ENCODE assay signal across 17 cellular contexts in the genomic region with DNA sequence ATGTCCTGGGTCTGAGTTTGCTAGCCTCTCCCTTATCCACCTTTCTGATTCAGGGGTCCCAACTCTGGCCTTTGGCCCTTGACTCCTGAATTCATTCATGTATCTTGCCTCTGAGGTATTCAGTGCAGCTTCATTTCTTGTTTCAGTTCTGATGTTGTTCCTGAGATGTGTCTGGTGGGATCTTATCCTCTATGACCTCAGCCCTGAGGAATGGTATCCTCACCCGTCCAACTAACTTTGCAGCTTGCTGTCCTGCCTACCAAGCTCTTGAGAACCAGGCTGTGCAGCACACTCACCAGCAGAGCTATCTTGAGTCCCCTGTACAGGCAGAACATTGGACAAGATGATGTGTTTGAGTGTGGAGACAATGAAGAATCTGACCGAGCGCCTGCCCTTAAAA. TPM values are rescaled to one million over a fixed set of nuclear protein-coding genes. Genes with fewer than 3 reads are reported as not detected.
DNase-seq lines count a peak whose midpoint lies in the region; ATAC-seq and TF ChIP-seq lines count a peak whose summit lies in the region.
"Had no signal": no experiment of that assay in that cellular context is flagged by ENCODE, and none has a peak within 500 bp of the region (broad histone marks: within the 10 kb centered on the region; RNA-seq: fewer than 3 reads in every experiment).

No MANE protein-coding gene starts in this region.

- H4K20me1 ChIP-seq in IMR-90 (ENCODE audit: insufficient read depth, low read length), result peaks cover 11% of the 10 kb centered on the region
- no peaks in the 10 kb centered on the region for H4K20me1 ChIP-seq in fibroblast of lung (ENCODE audit: control insufficient read depth, extremely low read depth, insufficient read depth, low read length)

- dilution Hi-C loops in IMR-90 (cut with HindIII; ENCODE audit: low sequenced_read_pairs, unreplicated experiment), result no loop called here

- TF ChIP-seq CTCF in AG10803 (conservative IDR thresholded peaks at IDR 0.05; ENCODE audit: low read length), result no peak
- TF ChIP-seq CTCF in IMR-90 (conservative IDR thresholded peaks at IDR 0.05; ENCODE audit: low read depth, low read length), result no peak
- TF ChIP-seq CTCF in fibroblast of lung (conservative IDR thresholded peaks at IDR 0.05 in 1 of 2, IDR thresholded peaks at IDR 0.05 in 1 of 2; ENCODE audit: low read depth in 1 of 2, low read length in 2 of 2), result no peak

- H2BK5ac ChIP-seq in IMR-90 (ENCODE audit: low read depth, low read length, poor library complexity, severe bottlenecking), result peak overlapping the region; percentile 50

- H3K9me3 ChIP-seq in IMR-90 (ENCODE audit: control insufficient read depth, insufficient read depth, low read length) (no peaks in the 10 kb centered on the region), fibroblast of lung (ENCODE audit: control insufficient read depth, insufficient read depth, low read depth, low read length) (no peaks in the 10 kb centered on the region)

- H3K4ac ChIP-seq in IMR-90 (ENCODE audit: low read depth, low read length), result peak overlapping the region; percentile 52

- H3K27me3 ChIP-seq in IMR-90 (ENCODE audit: control insufficient read depth, insufficient read depth, low read length) (no peaks in the 10 kb centered on the region), fibroblast of lung (ENCODE audit: control insufficient read depth, insufficient read depth, low read length) (no peaks in the 10 kb centered on the region)

- H2BK15ac ChIP-seq in IMR-90 (ENCODE audit: low read depth, low read length), result no peak overlapping the region

- peaks cover 5% of the 10 kb centered on the region for H3K4me1 ChIP-seq in IMR-90 (ENCODE audit: control insufficient read depth, insufficient read depth, low read length)
- H3K4me1 ChIP-seq in fibroblast of lung (ENCODE audit: control insufficient read depth, extremely low read depth, insufficient read depth, low read length), result peaks cover 3% of the 10 kb centered on the region

- no TSS peak for BruUV-seq in IMR-90 (replicated peaks; lab: Mats Ljungman, UMichigan)

- peak overlapping the region in 1 of 2 experiments; percentile 44; a peak in 1 of 4 replicates for H4K8ac ChIP-seq in IMR-90 (ENCODE audit: low read depth in 2 of 2, low read length in 2 of 2)

- H3K36me3 ChIP-seq in IMR-90 (ENCODE audit: control insufficient read depth, insufficient read depth, low read length), result peaks cover 19% of the 10 kb centered on the region
- H3K36me3 ChIP-seq in fibroblast of lung (ENCODE audit: control insufficient read depth, insufficient read depth, low read length), result no peaks in the 10 kb centered on the region

- no peak overlapping the region; the same call in 1 of the 2 replicates for H3K56ac ChIP-seq in IMR-90 (ENCODE audit: extremely low read depth, insufficient read depth, low read length)

- 0 out of 2 replicates have a peak overlapping the region, but pooled peaks have one; percentile 18 for H3K14ac ChIP-seq in IMR-90 (replicated peaks; ENCODE audit: low read depth, low read length)

- no peak overlapping the region for H4K5ac ChIP-seq in IMR-90 (ENCODE audit: low read depth, low read length)

- ATAC-seq in IMR-90 (ENCODE audit: low read depth) (peak; percentile 96), HG02970 (IDR thresholded peaks at IDR 0.05; ENCODE audit: low FRiP score, unreplicated experiment) (no peak)
- ATAC-seq: activated CD4-positive, CD25-positive, alpha-beta regulatory T cell treated with anti-CD3 and anti-CD28 coated beads, Interleukin-2, amount 50 U/mL, for 24 hours; natural killer cell treated with Interleukin-12 subunit alpha and Interleukin-12 subunit beta and Interleukin-15 and Interleukin-18, amount 100 ng/mL, for 72 hours; stimulated activated naive CD8-positive, alpha-beta T cell treated with anti-CD3 and anti-CD28 coated beads, Interleukin-15, amount 100 ng/mL, for 72 hours had no signal

- H2AFZ ChIP-seq in IMR-90 (replicated peaks; ENCODE audit: low read length, poor library complexity) (peak overlapping the region; percentile 34), fibroblast of lung (ENCODE audit: low read length) (no peak overlapping the region)

- H3K27ac ChIP-seq in IMR-90 (ENCODE audit: insufficient read depth, low read length) (no peak overlapping the region; the same call in 1 of the 2 replicates), fibroblast of lung (ENCODE audit: insufficient read depth, low read length) (no peak overlapping the region)

- WGBS in IMR-90 (ENCODE audit: extremely low coverage in 2 of 2, insufficient read length in 1 of 2), 2 experiments, result no CpG with 5 or more reads among the region's 3 CpGs

- no peak for TF ChIP-seq POLR2A in IMR-90 (IDR thresholded peaks at IDR 0.05; ENCODE audit: low read depth, low read length)

- H3K18ac ChIP-seq in IMR-90 (ENCODE audit: low read depth, low read length), result no peak overlapping the region; the same call in 1 of the 2 replicates

- no peak for TF ChIP-seq RAD21 in IMR-90 (IDR thresholded peaks at IDR 0.05; ENCODE audit: low read length)

- H3K9me1 ChIP-seq in IMR-90 (ENCODE audit: insufficient read depth, low read length), result peaks cover 20% of the 10 kb centered on the region

- POLR2A ChIA-PET in IMR-90 (lab: Charles Lee; ENCODE audit: unreplicated experiment), result no interaction called here

- in situ Hi-C loops in IMR-90 (cut with MboI; ENCODE audit: low sequenced_read_pairs), result loop anchor here (5.0 kb wide), 1 partner anchor 55 kb away; no protein-coding TSS in a partner anchor

- H3K23ac ChIP-seq in IMR-90 (ENCODE audit: low read depth, low read length), result no peak overlapping the region

- no peaks in the 10 kb centered on the region for H3K79me2 ChIP-seq in fibroblast of lung (ENCODE audit: control insufficient read depth, insufficient read depth, low read length)

- peaks cover 26 to 66% of the 10 kb centered on the region in 2 experiments for H3K79me1 ChIP-seq in IMR-90 (ENCODE audit: low read depth in 1 of 2, low read length in 2 of 2)

- H3K4me3 ChIP-seq in AG10803 (ENCODE audit: low read length), result no peak overlapping the region
- no peak overlapping the region for H3K4me3 ChIP-seq in IMR-90 (ENCODE audit: insufficient read depth, low read depth, low read length)
- no peak overlapping the region for H3K4me3 ChIP-seq in fibroblast of lung (replicated peaks in 1 of 4; ENCODE audit: control extremely low read depth in 1 of 4, insufficient read depth in 1 of 4, low read depth in 3 of 4, low read length in 4 of 4)

- peak overlapping the region; percentile 10; the same call in 1 of the 2 replicates for H2BK120ac ChIP-seq in IMR-90 (ENCODE audit: low read depth, low read length)

- H3K4me2 ChIP-seq in IMR-90 (ENCODE audit: low read depth, low read length), result peak overlapping the region; percentile 40
- peak overlapping the region; percentile 19 for H3K4me2 ChIP-seq in fibroblast of lung (ENCODE audit: extremely low read depth, insufficient read depth, low read length)

- H3K9ac ChIP-seq in IMR-90 (ENCODE audit: low read depth, low read length), result no peak overlapping the region
- no peak overlapping the region for H3K9ac ChIP-seq in fibroblast of lung (ENCODE audit: insufficient read depth, low read length)

- intact Hi-C loops in IMR-90 (cut with micrococcal nuclease), result loop anchor here (5.0 kb wide), 1 partner anchor 40 kb away; no protein-coding TSS in a partner anchor

- H4K91ac ChIP-seq in IMR-90 (ENCODE audit: insufficient read depth, low read depth, low read length), result no peak overlapping the region; the same call in 1 of the 2 replicates

- peak overlapping the region; percentile 12; the same call in 1 of the 2 replicates for H2AK5ac ChIP-seq in IMR-90 (ENCODE audit: low read depth, low read length)

- no peak overlapping the region for H2BK20ac ChIP-seq in IMR-90 (ENCODE audit: low read depth, low read length)

- CTCF ChIA-PET in IMR-90 (lab: Yijun Ruan, JAX), result interaction anchor here (1.1 to 1.8 kb wide), 3 partner anchors 10 to 23 kb away, joined by 3 to 10 read pairs (median 4); partner anchors contain the start of genes ACTR1A and SUFU

- H2AK9ac ChIP-seq in IMR-90 (replicated peaks; ENCODE audit: low read depth, low read length, poor library complexity), result no peak overlapping the region

- DNase-seq in AG10803 (ENCODE audit: low read depth) (peak; percentile 70), IMR-90 (peak; percentile 84), fibroblast of lung (ENCODE audit: low read depth in 2 of 2) (peak in 1 of 2 donors; percentile 72), myocyte (ENCODE audit: low read depth) (peak; percentile 13), DMS114 treated with DMSO at 0.1 percent for 48 hours (lab: John Stamatoyannopoulos, UW; ENCODE audit: unreplicated experiment) (no peak), GDM1 (lab: John Stamatoyannopoulos, UW) (no peak)
- DNase-seq in stimulated activated naive CD4-positive, alpha-beta T cell treated with Interleukin-2 at 50 U/mL for 16 hours (lab: John Stamatoyannopoulos, UW), result no peak
- DNase-seq: activated naive CD4-positive, alpha-beta T cell treated with Interleukin-2 at 50 U/mL for 16 hours; effector CD8-positive, alpha-beta T cell; foreskin melanocyte; NCI-H2029 treated with DMSO at 0.1 percent for 48 hours; NCI-H524; SIG-M5; stimulated activated naive CD8-positive, alpha-beta T cell treated with anti-CD3 and anti-CD28 coated beads, Interleukin-15, amount 100 ng/mL, for 72 hours had no signal

TF ChIP-seq in IMR-90, 13 proteins besides CTCF, POLR2A, EP300 and RAD21 (continues in another document):
- TF ChIP-seq CHD1 (IDR thresholded peaks at IDR 0.05; ENCODE audit: low read depth, low read length), result no peak
- no peak for TF ChIP-seq FOS (IDR thresholded peaks at IDR 0.05; ENCODE audit: low read depth, low read length)

RNA-seq across cellular contexts. Expression of gene SUFU, which starts 13.8 kb away (rescaled TPM):
- total RNA-seq in IMR-90 (2012; rRNA removed), result 2.2 TPM in 2 replicates
- polyA plus RNA-seq in IMR-90 (2012; rRNA removed), result 10.0 and 11.0 TPM in 2 replicates
- polyA plus RNA-seq in IMR-90 (2012; cell fraction: cytosol; rRNA removed), result 6.7 and 10.8 TPM in 2 replicates
- 15.7 and 18.1 TPM in 2 replicates for polyA plus RNA-seq in IMR-90 (2012; cell fraction: nucleus; rRNA removed; ENCODE audit: low replicate concordance)
- 2.6 and 4.3 TPM in 2 replicates for total RNA-seq in fibroblast of lung
- 5.6 and 8.2 TPM in 2 replicates for polyA plus RNA-seq in fibroblast of lung
- 8.9 and 11.5 TPM in 2 replicates for polyA plus RNA-seq in fibroblast of lung (2012)
- polyA minus RNA-seq in fibroblast of lung (ENCODE audit: low replicate concordance), result 22.2 and 55.5 TPM in 2 replicates
- total RNA-seq in myocyte, result 3.1 and 4.0 TPM in 2 replicates
- 10.0 TPM for polyA plus RNA-seq in myocyte (2012)

RNA-seq across cellular contexts. Expression of gene ACTR1A, which starts 15.0 kb away (rescaled TPM):
- 126 and 157 TPM in 2 replicates for total RNA-seq in IMR-90 (2012; rRNA removed)
- polyA plus RNA-seq in IMR-90 (2012; rRNA removed), result 142 and 155 TPM in 2 replicates
- polyA plus RNA-seq in IMR-90 (2012; cell fraction: cytosol; rRNA removed), result 97.3 and 131 TPM in 2 replicates
- 83.9 and 84.0 TPM in 2 replicates for polyA plus RNA-seq in IMR-90 (2012; cell fraction: nucleus; rRNA removed; ENCODE audit: low replicate concordance)
- 94.8 and 128 TPM in 2 replicates for total RNA-seq in fibroblast of lung
- polyA plus RNA-seq in fibroblast of lung, result 125 and 155 TPM in 2 replicates
- 126 and 161 TPM in 2 replicates for polyA plus RNA-seq in fibroblast of lung (2012)
- polyA minus RNA-seq in fibroblast of lung (ENCODE audit: low replicate concordance), result 267 and 301 TPM in 2 replicates
- total RNA-seq in myocyte, result 180 and 206 TPM in 2 replicates
- polyA plus RNA-seq in myocyte (2012), result 158 TPM

Comparison
In these comparisons a context has a peak if more than half of its experiments do, and no peak if none do; other contexts are left out.
1. DNase-seq: peak in AG10803 (single experiment), IMR-90 (single experiment) and myocyte (single experiment); none in DMS114 treated with DMSO at 0.1 percent for 48 hours (single experiment), stimulated activated naive CD4-positive, alpha-beta T cell treated with Interleukin-2 at 50 U/mL for 16 hours (single experiment) and GDM1 (single experiment).